In the genomic region with DNA sequence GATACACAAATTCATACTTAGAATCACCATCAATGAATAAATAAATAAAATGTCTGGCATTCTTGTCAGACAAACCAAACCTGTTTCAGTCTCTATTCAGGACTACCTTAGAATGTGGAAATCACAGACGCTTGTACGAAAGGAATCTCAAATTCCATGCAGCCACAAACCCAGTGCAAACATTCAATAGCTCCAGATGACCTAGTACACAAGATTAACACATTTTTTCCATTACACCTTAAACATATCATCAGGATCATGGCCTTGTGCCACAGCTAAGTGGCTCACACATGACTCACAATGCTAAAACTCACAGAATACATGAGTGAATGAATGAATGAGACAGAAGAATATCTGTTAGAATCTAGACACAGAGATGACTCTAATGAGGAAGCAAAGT, we compare ENCODE assay signal across 20 cellular contexts.
A peak's percentile ranks its signal among the peaks of the same experiment; 100 is the strongest.
DNase-seq lines count a peak whose midpoint lies in the region; ATAC-seq and TF ChIP-seq lines count a peak whose summit lies in the region.
"Had no signal": no experiment of that assay in that cellular context is flagged by ENCODE, and none has a peak within 500 bp of the region (broad histone marks: within the 10 kb centered on the region; RNA-seq: fewer than 3 reads in every experiment).

No MANE protein-coding gene starts in this region.

- no peak overlapping the region for H2AFZ ChIP-seq in HCT116 (ENCODE audit: low read depth, low read length, poor library complexity, severe bottlenecking)
- H2AFZ ChIP-seq in trophoblast cell (ENCODE audit: insufficient read depth, low read length, poor library complexity) = no peak overlapping the region

- TF ChIP-seq RAD21 in HCT116 (IDR thresholded peaks at IDR 0.05; ENCODE audit: low read depth) = no peak

- DNase-seq in HCT116 (ENCODE audit: low read depth, low spot score) (peak; percentile 48), RWPE2 (ENCODE audit: low spot score) (no peak), epithelial cell of proximal tubule (ENCODE audit: low read depth) (peak; percentile 61), trophoblast cell (peak; percentile 65 to 90), esophagus squamous epithelium (lab: John Stamatoyannopoulos, UW) (no peak), SKM-1 treated with dmso at 0.1 percent for 144 hours (lab: John Stamatoyannopoulos, UW; ENCODE audit: unreplicated experiment) (no peak)
- DNase-seq in stimulated activated naive CD4-positive, alpha-beta T cell treated with Interleukin-2 at 50 U/mL for 16 hours (lab: John Stamatoyannopoulos, UW) = no peak
- DNase-seq in effector memory CD4-positive, alpha-beta T cell = no peak
- DNase-seq: activated CD4-positive, alpha-beta T cell treated with anti-CD3 and anti-CD28 coated beads for 36 hours; activated naive CD4-positive, alpha-beta T cell treated with anti-CD3 and anti-CD28 coated beads, Interleukin-2, amount 50 U/mL, for 16 hours; GOT3; natural killer cell; NCI-H526 treated with DMSO at 0.1 percent for 48 hours had no signal

- H3K4me3 ChIP-seq in HCT116 (replicated peaks in 1 of 2; ENCODE audit: low read depth in 1 of 2, low read length in 2 of 2) (no peak overlapping the region), RWPE2 (ENCODE audit: severe bottlenecking) (no peak overlapping the region), epithelial cell of proximal tubule (ENCODE audit: low read depth, low read length) (no peak overlapping the region), trophoblast cell (ENCODE audit: low read depth, low read length) (no peak overlapping the region), esophagus squamous epithelium (no peak overlapping the region)
- H3K4me3 ChIP-seq in effector memory CD4-positive, alpha-beta T cell (ENCODE audit: insufficient read depth, low read depth, low read length, poor library complexity, severe bottlenecking) = no peak overlapping the region
- H3K4me3 ChIP-seq: ascending aorta, gastroesophageal sphincter, GM12878, thoracic aorta had no signal

- CTCF ChIA-PET in HCT116 (lab: Charles Lee) = no interaction called here

- no CpG with 5 or more reads among the region's 2 CpGs for WGBS in trophoblast cell (ENCODE audit: extremely low coverage, insufficient coverage, insufficient read length)
- 26 to 54% methylated on average over 2 of the region's 2 CpGs for WGBS in esophagus squamous epithelium, 2 donors

- RAD21 ChIA-PET in HCT116 (lab: Charles Lee; ENCODE audit: low non-redundant PET in 1 of 2, low total read pairs in 2 of 2, uncharacterized antibody in 2 of 2, unreplicated experiment in 2 of 2) = interaction anchor here in 1 of 2 experiments (0.6 kb wide), 1 partner anchor 93 kb away, joined by 4 read pairs; no protein-coding TSS in a partner anchor

- H2AK5ac ChIP-seq in trophoblast cell (ENCODE audit: low read length) = no peak overlapping the region

- no peaks in the 10 kb centered on the region for H3K9me3 ChIP-seq in HCT116 (ENCODE audit: control insufficient read depth in 1 of 2, insufficient read depth in 1 of 2, low read depth in 1 of 2, low read length in 2 of 2)
- H3K9me3 ChIP-seq in RWPE2 (ENCODE audit: severe bottlenecking) = no peaks in the 10 kb centered on the region
- H3K9me3 ChIP-seq in trophoblast cell (ENCODE audit: insufficient read depth, low read depth, low read length) = no peaks in the 10 kb centered on the region
- H3K9me3 ChIP-seq in esophagus squamous epithelium = no peaks in the 10 kb centered on the region
- no peaks in the 10 kb centered on the region for H3K9me3 ChIP-seq in effector memory CD4-positive, alpha-beta T cell (ENCODE audit: control insufficient read depth, low read length)
- H3K9me3 ChIP-seq: ascending aorta, gastroesophageal sphincter, thoracic aorta had no signal

- no peaks in the 10 kb centered on the region for H3K9me2 ChIP-seq in HCT116 (ENCODE audit: insufficient read depth)

- POLR2A ChIA-PET in HCT116 (lab: Charles Lee) = no interaction called here

- H4K91ac ChIP-seq in trophoblast cell (ENCODE audit: low read depth, low read length) = no peak overlapping the region

- H3K79me2 ChIP-seq in HCT116 (ENCODE audit: insufficient read depth, low read length) (no peaks in the 10 kb centered on the region), trophoblast cell (ENCODE audit: control insufficient read depth, insufficient read depth, low read length, poor library complexity) (no peaks in the 10 kb centered on the region)

- H3K23ac ChIP-seq in trophoblast cell (ENCODE audit: low read length) = no peak overlapping the region

- BruUV-seq in HCT116 (replicated peaks; lab: Mats Ljungman, UMichigan) = no TSS peak

- H4K8ac ChIP-seq in trophoblast cell (ENCODE audit: low read depth, low read length) = no peak overlapping the region

- TF ChIP-seq CTCF in HCT116 (IDR thresholded peaks at IDR 0.05 in 2 of 3, conservative IDR thresholded peaks at IDR 0.05 in 1 of 3; ENCODE audit: borderline replicate concordance in 1 of 3, insufficient read depth in 1 of 3, low read depth in 2 of 3, low read length in 2 of 3) (no peak), RWPE2 (IDR thresholded peaks at IDR 0.05; ENCODE audit: poor library complexity, severe bottlenecking) (no peak), epithelial cell of proximal tubule (conservative IDR thresholded peaks at IDR 0.05; ENCODE audit: low read depth, low read length) (no peak), esophagus squamous epithelium (IDR thresholded peaks at IDR 0.05) (no peak)

- intact Hi-C loops in HCT116 (cut with micrococcal nuclease) = loop anchor here (10.0 kb wide), 1 partner anchor 118 kb away; no protein-coding TSS in a partner anchor
- intact Hi-C loops in esophagus squamous epithelium (cut with DNase I) = no loop called here

- no peak overlapping the region for H2BK5ac ChIP-seq in trophoblast cell (ENCODE audit: low read depth, low read length, poor library complexity)

- no peak overlapping the region for H3K4ac ChIP-seq in trophoblast cell (ENCODE audit: low read depth, low read length)

- H3K27ac ChIP-seq in HCT116 (ENCODE audit: low read depth, low read length) (no peak overlapping the region), RWPE2 (ENCODE audit: poor library complexity, severe bottlenecking) (peak overlapping the region; percentile 64), trophoblast cell (ENCODE audit: low read depth, low read length) (peak overlapping the region; percentile 26), esophagus squamous epithelium (no peak overlapping the region)
- H3K27ac ChIP-seq in effector memory CD4-positive, alpha-beta T cell (ENCODE audit: insufficient read depth, low read length, poor library complexity, severe bottlenecking) = no peak overlapping the region
- H3K27ac ChIP-seq: ascending aorta, gastroesophageal sphincter, thoracic aorta had no signal

- no peaks in the 10 kb centered on the region for H3K27me3 ChIP-seq in HCT116 (ENCODE audit: insufficient read depth, low read length)
- H3K27me3 ChIP-seq in RWPE2 (ENCODE audit: insufficient read depth, poor library complexity, severe bottlenecking) = no peaks in the 10 kb centered on the region
- no peaks in the 10 kb centered on the region for H3K27me3 ChIP-seq in trophoblast cell (ENCODE audit: insufficient read depth, low read length)
- no peaks in the 10 kb centered on the region for H3K27me3 ChIP-seq in esophagus squamous epithelium
- no peaks in the 10 kb centered on the region for H3K27me3 ChIP-seq in effector memory CD4-positive, alpha-beta T cell (replicated peaks; ENCODE audit: control insufficient read depth, insufficient read depth, low read length, poor library complexity, severe bottlenecking)
- H3K27me3 ChIP-seq: ascending aorta, gastroesophageal sphincter had no signal

- ATAC-seq in HCT116 = no peak
- peak; percentile 74 for ATAC-seq in RWPE2 (ENCODE audit: low read depth)
- ATAC-seq: activated CD4-positive, alpha-beta T cell treated with anti-CD3 and anti-CD28 coated beads for 36 hours; gastroesophageal sphincter; GM12878; natural killer cell; Right ventricle myocardium inferior; sciatic nerve; stimulated activated memory B cell treated with anti-CD40 and anti-IgM and Interleukin-4, amounts not matched to agents 10 μg/mL and 1 μg/mL and 100 μg/mL, for 72 hours had no signal

- H2BK120ac ChIP-seq in trophoblast cell (ENCODE audit: insufficient read depth, low read length, poor library complexity) = no peak overlapping the region

- H3K4me1 ChIP-seq in HCT116 (ENCODE audit: control insufficient read depth in 1 of 2, insufficient read depth in 2 of 2, low read length in 2 of 2) (peaks cover 15 to 33% of the 10 kb centered on the region in 2 experiments), RWPE2 (ENCODE audit: insufficient read depth, poor library complexity, severe bottlenecking) (peaks cover 16% of the 10 kb centered on the region), trophoblast cell (ENCODE audit: control insufficient read depth in 1 of 2, insufficient read depth in 2 of 2, low read length in 2 of 2) (no peaks in the 10 kb centered on the region), esophagus squamous epithelium (no peaks in the 10 kb centered on the region)
- no peaks in the 10 kb centered on the region for H3K4me1 ChIP-seq in effector memory CD4-positive, alpha-beta T cell (ENCODE audit: control insufficient read depth, insufficient read depth, low read length, poor library complexity, severe bottlenecking)
- H3K4me1 ChIP-seq: ascending aorta, gastroesophageal sphincter had no signal

- H4K20me1 ChIP-seq in HCT116 (ENCODE audit: insufficient read depth) = no peaks in the 10 kb centered on the region

- no peak for TF ChIP-seq POLR2A in HCT116 (IDR thresholded peaks at IDR 0.05; ENCODE audit: borderline replicate concordance, extremely low read depth, insufficient read depth, insufficient read length)
- no peak for TF ChIP-seq POLR2A in esophagus squamous epithelium (IDR thresholded peaks at IDR 0.05)

- no peak overlapping the region for H4K12ac ChIP-seq in trophoblast cell (ENCODE audit: low read depth, low read length)

- H3K18ac ChIP-seq in trophoblast cell (ENCODE audit: low read length) = no peak overlapping the region

- no peaks in the 10 kb centered on the region for H3K79me1 ChIP-seq in trophoblast cell (ENCODE audit: low read length)

- H3K9ac ChIP-seq in HCT116 (ENCODE audit: low read length) (no peak overlapping the region), trophoblast cell (ENCODE audit: low read length) (no peak overlapping the region)

- H3K36me3 ChIP-seq in HCT116 (ENCODE audit: control insufficient read depth in 1 of 2, insufficient read depth in 2 of 2, low read length in 2 of 2) (no peaks in the 10 kb centered on the region), RWPE2 (ENCODE audit: low read depth) (no peaks in the 10 kb centered on the region), trophoblast cell (ENCODE audit: control insufficient read depth in 1 of 2, insufficient read depth in 2 of 2, low read length in 2 of 2) (no peaks in the 10 kb centered on the region), esophagus squamous epithelium (no peaks in the 10 kb centered on the region)
- no peaks in the 10 kb centered on the region for H3K36me3 ChIP-seq in effector memory CD4-positive, alpha-beta T cell (ENCODE audit: control insufficient read depth, insufficient read depth, low read length)
- H3K36me3 ChIP-seq: ascending aorta, gastroesophageal sphincter, thoracic aorta had no signal

- peak overlapping the region; percentile 65 for H3K4me2 ChIP-seq in HCT116 (ENCODE audit: low read length)
- no peak overlapping the region for H3K4me2 ChIP-seq in trophoblast cell (ENCODE audit: low read length)

- no peak overlapping the region for H3K14ac ChIP-seq in trophoblast cell (ENCODE audit: low read length)

- no peak overlapping the region for H2BK12ac ChIP-seq in trophoblast cell (ENCODE audit: low read length)

Comparison
In these comparisons a context has a peak if more than half of its experiments do, and no peak if none do; other contexts are left out.
1. DNase-seq: peak in HCT116 (single experiment), epithelial cell of proximal tubule (single experiment) and trophoblast cell (2 of 2); none in RWPE2 (single experiment), esophagus squamous epithelium (single experiment), SKM-1 treated with dmso at 0.1 percent for 144 hours (single experiment), stimulated activated naive CD4-positive, alpha-beta T cell treated with Interleukin-2 at 50 U/mL for 16 hours (single experiment) and effector memory CD4-positive, alpha-beta T cell (0 of 3).
2. H3K27ac ChIP-seq: peak in RWPE2 (single experiment) and trophoblast cell (single experiment); none in HCT116 (single experiment), esophagus squamous epithelium (0 of 4) and effector memory CD4-positive, alpha-beta T cell (single experiment).